Comparison of ENCODE assay signal across 9 cellular contexts in genomic region chr19:49128545-49129237, GRCh38. TPM values are rescaled to one million over a fixed set of nuclear protein-coding genes. Genes with fewer than 3 reads are reported as not detected.
DNase-seq lines count a peak whose midpoint lies in the region; ATAC-seq, FAIRE-seq and TF ChIP-seq lines count a peak whose summit lies in the region.
"Had no signal": no experiment of that assay in that cellular context is flagged by ENCODE, and none has a peak within 500 bp of the region (broad histone marks: within the 10 kb centered on the region; RNA-seq: fewer than 3 reads in every experiment).

No MANE protein-coding gene starts in this region.

- H3K27me3 Mint-ChIP-seq in IgD-negative memory B cell (peaks cover 2% of the 10 kb centered on the region), naive B cell (peaks cover 0 to 20% (median 17%) of the 10 kb centered on the region in 3 donors)

- peaks cover 4% of the 10 kb centered on the region; the same call in 1 of the 2 replicates for H3K4me1 ChIP-seq in BE2C
- peaks cover 3% of the 10 kb centered on the region; the same call in 1 of the 2 replicates for H3K4me1 ChIP-seq in GM12878 (ENCODE audit: control insufficient read depth, insufficient read depth, low read length)

- peak overlapping the region; percentile 13 to 91 (median 60) for H3K4me3 Mint-ChIP-seq in IgD-negative memory B cell
- peak overlapping the region in 7 of 8 donors; percentile 72 to 91 (median 87) for H3K4me3 Mint-ChIP-seq in naive B cell

- H3K36me3 Mint-ChIP-seq in IgD-negative memory B cell (no peaks in the 10 kb centered on the region), naive B cell (no peaks in the 10 kb centered on the region)

- peak overlapping the region; percentile 52; the same call in 1 of the 2 replicates for H3K4me2 ChIP-seq in GM12878 (ENCODE audit: control insufficient read depth, insufficient read depth)

- no peak for TF ChIP-seq EP300 in GM12878 (IDR thresholded peaks at IDR 0.05; ENCODE audit: borderline replicate concordance in 1 of 2, control insufficient read depth in 1 of 2, low read depth in 2 of 2, low read length in 2 of 2)

- H3K9ac ChIP-seq in GM12878 (ENCODE audit: control insufficient read depth, insufficient read depth, low read length) = no peak overlapping the region

- H3K4me1 Mint-ChIP-seq in IgD-negative memory B cell = peaks cover 0 to 12% (median 4%) of the 10 kb centered on the region in 3 donors
- peaks cover 21 to 29% (median 23%) of the 10 kb centered on the region in 3 donors for H3K4me1 Mint-ChIP-seq in naive B cell

- H3K27me3 ChIP-seq in BE2C = no peaks in the 10 kb centered on the region
- no peaks in the 10 kb centered on the region for H3K27me3 ChIP-seq in GM12878 (replicated peaks in 1 of 2; ENCODE audit: control insufficient read depth in 2 of 2, insufficient read depth in 2 of 2, low read length in 1 of 2)

- SMC1A ChIA-PET in GM12878 (lab: Charles Lee; ENCODE audit: uncharacterized antibody, unreplicated experiment) = interaction anchor here (0.8 kb wide), 1 partner anchor 31 kb away, joined by 3 read pairs; no protein-coding TSS in a partner anchor

- H3K27ac Mint-ChIP-seq in IgD-negative memory B cell (peak overlapping the region in 1 of 3 donors; percentile 68), naive B cell (peak overlapping the region in 4 of 6 donors; percentile 17 to 94 (median 80))

- H3K79me2 ChIP-seq in GM12878 (ENCODE audit: control insufficient read depth, insufficient read depth, low read length) = no peaks in the 10 kb centered on the region

- no peak for TF ChIP-seq POLR2A in GM12878 (IDR thresholded peaks at IDR 0.05; ENCODE audit: low read depth, low read length)

- RAD21 ChIA-PET in GM12878 (lab: Charles Lee; ENCODE audit: unreplicated experiment) = interaction anchor here (1.0 to 1.4 kb wide), 3 partner anchors 14 to 80 kb away, joined by 3 to 7 read pairs (median 4); partner anchors contain the start of gene LIN7B

- 71% methylated on average over 14 of the region's 15 CpGs for WGBS in GM12878 (ENCODE audit: insufficient coverage, insufficient replicate concordance, low lambda C conversion rate, missing lambda C conversion rate)

- DNase-seq in BE2C (no peak), GM12878 (ENCODE audit: low read depth, low spot score) (no peak), naive B cell (no peak), foreskin fibroblast (no peak), mucosa of gallbladder (ENCODE audit: low spot score) (no peak)

- H3K4me3 ChIP-seq in BE2C (ENCODE audit: low read depth, low read length) = peak overlapping the region; percentile 47
- no peak overlapping the region for H3K4me3 ChIP-seq in GM12878
- no peak overlapping the region for H3K4me3 ChIP-seq in foreskin fibroblast (ENCODE audit: low read depth in 1 of 2, low read length in 2 of 2)

- H3K9me3 Mint-ChIP-seq in IgD-negative memory B cell = peaks cover 0 to 2% (median 0%) of the 10 kb centered on the region in 3 donors
- H3K9me3 Mint-ChIP-seq in naive B cell = peaks cover 0 to 8% (median 0%) of the 10 kb centered on the region in 7 donors

- no peaks in the 10 kb centered on the region for H4K20me1 ChIP-seq in GM12878 (ENCODE audit: control insufficient read depth, insufficient read depth)

- POLR2A ChIA-PET in GM12878 (lab: Charles Lee) = no interaction called here

- ATAC-seq in GM12878 (no peak), naive B cell (ENCODE audit: low read depth in 2 of 2) (no peak), GM18873 (IDR thresholded peaks at IDR 0.05; ENCODE audit: low FRiP score, unreplicated experiment) (no peak), HG02759 (IDR thresholded peaks at IDR 0.05; ENCODE audit: unreplicated experiment) (no peak)

- no peak overlapping the region for H3K27ac ChIP-seq in GM12878 (ENCODE audit: control insufficient read depth, insufficient read depth)

- peak overlapping the region; percentile 7; the same call in 1 of the 2 replicates for H2AFZ ChIP-seq in GM12878 (ENCODE audit: control insufficient read depth, low read depth, low read length)

- peak; percentile 23 for FAIRE-seq in GM12878 (lab: Jason Lieb, UNC)

- CTCF ChIA-PET in GM12878 (lab: Yijun Ruan, JAX) = interaction anchor here (0.6 to 2.2 kb wide), 6 partner anchors 14 to 135 kb away, joined by 3 to 13 read pairs (median 4); partner anchors contain the start of genes GYS1, LIN7B and RUVBL2

- TF ChIP-seq CTCF in BE2C (IDR thresholded peaks at IDR 0.05; ENCODE audit: low read depth, low read length) (no peak), GM12878 (IDR thresholded peaks at IDR 0.05 in 2 of 3, conservative IDR thresholded peaks at IDR 0.05 in 1 of 3; ENCODE audit: control insufficient read depth in 2 of 3, extremely low read depth in 1 of 3, insufficient read depth in 1 of 3, low read depth in 3 of 3, low read length in 3 of 3) (no peak), foreskin fibroblast (IDR thresholded peaks at IDR 0.05; ENCODE audit: low read depth, low read length) (no peak)

- H3K36me3 ChIP-seq in BE2C (peaks cover 18% of the 10 kb centered on the region), GM12878 (ENCODE audit: control insufficient read depth in 2 of 2, insufficient read depth in 2 of 2, low read length in 1 of 2) (no peaks in the 10 kb centered on the region; a peak in 1 of 4 replicates)

- no peak for TF ChIP-seq RAD21 in GM12878 (IDR thresholded peaks at IDR 0.05; ENCODE audit: insufficient read depth, low read depth, low read length)

- H3K9me3 ChIP-seq in BE2C (no peaks in the 10 kb centered on the region), GM12878 (replicated peaks; ENCODE audit: control insufficient read depth, insufficient read depth, low read length) (no peaks in the 10 kb centered on the region; the same call in 2 of the 3 replicates)

- in situ Hi-C loops in GM12878 (cut with MboI) = no loop called here

- intact Hi-C loops in GM12878 (cut with micrococcal nuclease; ENCODE audit: unreplicated experiment) = no loop called here

- no TSS peak for BruUV-seq in GM12878 (replicated peaks; lab: Mats Ljungman, UMichigan)

RNA-seq across cellular contexts. Expression of gene PPFIA3, which starts 9.3 kb away (rescaled TPM):
- 44.4 TPM for polyA plus RNA-seq in BE2C (2012; ENCODE audit: insufficient read depth, insufficient read length, low read depth)
- polyA plus RNA-seq in IgD-negative memory B cell (not detected), GM12878 (2011; rRNA removed) (0.71 and 0.79 TPM in 2 replicates), GM12878 (2014; fragmentation: Illumina TruSeq; extraction: Trizol) (0.21 TPM in 1 of 2 replicates, not detected in the other), GM12878 (2014; fragmentation: Nextera tagmentation; extraction: Ambion mirVana) (not detected), GM12878 (2014; rRNA removed) (0.62 and 1.3 TPM in 2 replicates), GM12878 (2016; fragmentation: Nextera tagmentation; extraction: Ambion mirVana) (under 1 TPM in 1 of 2 experiments, not detected in 1; 0.11 TPM), naive B cell (ENCODE audit: low read depth in 6 of 6) (under 1 TPM in 2 of 6 donors, not detected in 4; 0.23 to 0.26 TPM)
- 3.5 and 5.8 TPM in 2 replicates for total RNA-seq in GM12878 (2013; cell fraction: nucleolus; rRNA removed)
- total RNA-seq in GM12878 (2014; rRNA removed) (0.73 and 0.87 TPM in 2 replicates), GM12878 (2014; rRNA removed; fragmentation: Illumina TruSeq; extraction: Trizol) (0.40 and 0.60 TPM in 2 replicates), GM12878 (2021) (1.3 and 1.7 TPM in 2 replicates), mucosa of gallbladder (9.7 TPM)
- polyA plus RNA-seq in GM12878 (2011; ENCODE audit: low read depth) = 0.41 TPM
- polyA plus RNA-seq in GM12878 (2011; cell fraction: cytosol; rRNA removed) = 0.81 and 1.2 TPM in 2 replicates
- polyA plus RNA-seq in GM12878 (2011; cell fraction: nucleus; rRNA removed) = 6.1 and 6.5 TPM in 2 replicates
- 0.69 and 1.0 TPM in 2 replicates for polyA plus RNA-seq in GM12878 (2012)
- 1.0 and 1.4 TPM in 2 replicates for polyA minus RNA-seq in GM12878 (2011; rRNA and poly(A)+ RNA removed)
- polyA minus RNA-seq in GM12878 (2011; cell fraction: cytosol; rRNA and poly(A)+ RNA removed) = 0.52 and 1.3 TPM in 2 replicates
- 1.2 and 3.8 TPM in 2 replicates for polyA minus RNA-seq in GM12878 (2011; cell fraction: nucleus; rRNA and poly(A)+ RNA removed)

RNA-seq across cellular contexts. Expression of gene C19orf73, which starts 9.7 kb away (rescaled TPM):
- 1.3 TPM for polyA plus RNA-seq in BE2C (2012; ENCODE audit: insufficient read depth, insufficient read length, low read depth)
- polyA plus RNA-seq in IgD-negative memory B cell (2.6 TPM), GM12878 (2011; rRNA removed) (0.29 and 0.54 TPM in 2 replicates), GM12878 (2014; fragmentation: Illumina TruSeq; extraction: Trizol) (0.65 TPM in 1 of 2 replicates, not detected in the other), GM12878 (2014; fragmentation: Nextera tagmentation; extraction: Ambion mirVana) (under 1 TPM; 0.20 to 0.69 TPM), GM12878 (2014; rRNA removed) (1.0 and 2.1 TPM in 2 replicates), GM12878 (2016; fragmentation: Nextera tagmentation; extraction: Ambion mirVana) (1 to 10 TPM; 1.6 to 2.0 TPM), naive B cell (ENCODE audit: low read depth in 6 of 6) (1 to 10 TPM; 2.8 to 6.3 (median 5.8) TPM)
- 0.69 and 1.2 TPM in 2 replicates for total RNA-seq in GM12878 (2013; cell fraction: nucleolus; rRNA removed)
- total RNA-seq in GM12878 (2014; rRNA removed) (0.98 and 1.2 TPM in 2 replicates), GM12878 (2014; rRNA removed; fragmentation: Illumina TruSeq; extraction: Trizol) (0.49 and 0.60 TPM in 2 replicates), GM12878 (2021) (0.74 and 0.90 TPM in 2 replicates), mucosa of gallbladder (2.7 TPM)
- polyA plus RNA-seq in GM12878 (2011; ENCODE audit: low read depth) = not detected
- 1.4 and 2.0 TPM in 2 replicates for polyA plus RNA-seq in GM12878 (2011; cell fraction: cytosol; rRNA removed)
- polyA plus RNA-seq in GM12878 (2011; cell fraction: nucleus; rRNA removed) = 2.3 and 3.4 TPM in 2 replicates
- polyA plus RNA-seq in GM12878 (2012) = 0.51 and 0.55 TPM in 2 replicates
- 0.66 and 3.6 TPM in 2 replicates for polyA minus RNA-seq in GM12878 (2011; rRNA and poly(A)+ RNA removed)
- polyA minus RNA-seq in GM12878 (2011; cell fraction: cytosol; rRNA and poly(A)+ RNA removed) = not detected in 2 replicates
- polyA minus RNA-seq in GM12878 (2011; cell fraction: nucleus; rRNA and poly(A)+ RNA removed) = 2.7 and 4.1 TPM in 2 replicates
- total RNA-seq: mesenteric fat pad had no signal

RNA-seq across cellular contexts. Expression of gene LIN7B, which starts 14.5 kb away (rescaled TPM):
- polyA plus RNA-seq in BE2C (2012; ENCODE audit: insufficient read depth, insufficient read length, low read depth) = 22.0 TPM
- polyA plus RNA-seq in IgD-negative memory B cell = 8.3 TPM
- total RNA-seq in GM12878 (2013; cell fraction: nucleolus; rRNA removed) = 0.67 TPM in 1 of 2 replicates, not detected in the other
- total RNA-seq in GM12878 (2014; rRNA removed) = 1.5 and 1.9 TPM in 2 replicates
- 0.63 and 1.1 TPM in 2 replicates for total RNA-seq in GM12878 (2014; rRNA removed; fragmentation: Illumina TruSeq; extraction: Trizol)
- 1.8 and 2.9 TPM in 2 replicates for total RNA-seq in GM12878 (2021)
- polyA plus RNA-seq in GM12878 (2011; ENCODE audit: low read depth) = not detected
- polyA plus RNA-seq in GM12878 (2011; rRNA removed) = 0.50 and 0.88 TPM in 2 replicates
- 1.2 and 1.8 TPM in 2 replicates for polyA plus RNA-seq in GM12878 (2011; cell fraction: cytosol; rRNA removed)
- polyA plus RNA-seq in GM12878 (2011; cell fraction: nucleus; rRNA removed) = 2.2 and 4.1 TPM in 2 replicates
- 1.4 and 1.5 TPM in 2 replicates for polyA plus RNA-seq in GM12878 (2012)
- not detected in 2 replicates for polyA plus RNA-seq in GM12878 (2014; fragmentation: Illumina TruSeq; extraction: Trizol)
- polyA plus RNA-seq in GM12878 (2014; fragmentation: Nextera tagmentation; extraction: Ambion mirVana) = under 1 TPM in 1 of 2 experiments, not detected in 1; 0.15 TPM
- 2.6 and 3.2 TPM in 2 replicates for polyA plus RNA-seq in GM12878 (2014; rRNA removed)
- 1 to 10 TPM; 3.0 to 3.5 TPM for polyA plus RNA-seq in GM12878 (2016; fragmentation: Nextera tagmentation; extraction: Ambion mirVana)
- polyA minus RNA-seq in GM12878 (2011; rRNA and poly(A)+ RNA removed) = 0.67 and 0.80 TPM in 2 replicates
- 4.3 TPM in 1 of 2 replicates, not detected in the other for polyA minus RNA-seq in GM12878 (2011; cell fraction: cytosol; rRNA and poly(A)+ RNA removed)
- polyA minus RNA-seq in GM12878 (2011; cell fraction: nucleus; rRNA and poly(A)+ RNA removed) = 0.77 and 1.8 TPM in 2 replicates
- polyA plus RNA-seq in naive B cell (ENCODE audit: low read depth in 6 of 6) = 1 to 10 TPM in 5 of 6 donors, not detected in 1; 2.8 to 5.0 (median 3.5) TPM
- total RNA-seq in mucosa of gallbladder = 6.8 TPM

RNA-seq across cellular contexts. Expression of gene HRC, which starts 26.5 kb away (rescaled TPM):
- polyA plus RNA-seq in BE2C (2012; ENCODE audit: insufficient read depth, insufficient read length, low read depth) = 0.22 TPM
- polyA plus RNA-seq in IgD-negative memory B cell (not detected), GM12878 (2011; rRNA removed) (not detected in 2 replicates), GM12878 (2014; fragmentation: Illumina TruSeq; extraction: Trizol) (not detected in 2 replicates), GM12878 (2014; fragmentation: Nextera tagmentation; extraction: Ambion mirVana) (not detected), GM12878 (2014; rRNA removed) (not detected in 2 replicates), GM12878 (2016; fragmentation: Nextera tagmentation; extraction: Ambion mirVana) (under 1 TPM in 1 of 2 experiments, not detected in 1; 0.10 TPM), naive B cell (ENCODE audit: low read depth in 6 of 6) (not detected)
- total RNA-seq in GM12878 (2013; cell fraction: nucleolus; rRNA removed) = not detected in 2 replicates
- total RNA-seq in GM12878 (2014; rRNA removed) (not detected in 2 replicates), GM12878 (2014; rRNA removed; fragmentation: Illumina TruSeq; extraction: Trizol) (not detected in 2 replicates), GM12878 (2021) (not detected in 2 replicates), mucosa of gallbladder (2.1 TPM)
- polyA plus RNA-seq in GM12878 (2011; ENCODE audit: low read depth) = not detected
- not detected in 2 replicates for polyA plus RNA-seq in GM12878 (2011; cell fraction: cytosol; rRNA removed)
- polyA plus RNA-seq in GM12878 (2011; cell fraction: nucleus; rRNA removed) = not detected in 2 replicates
- not detected in 2 replicates for polyA plus RNA-seq in GM12878 (2012)
- polyA minus RNA-seq in GM12878 (2011; rRNA and poly(A)+ RNA removed) = not detected in 2 replicates
- not detected in 2 replicates for polyA minus RNA-seq in GM12878 (2011; cell fraction: cytosol; rRNA and poly(A)+ RNA removed)
- not detected in 2 replicates for polyA minus RNA-seq in GM12878 (2011; cell fraction: nucleus; rRNA and poly(A)+ RNA removed)

RNA-seq across cellular contexts. Expression of gene TRPM4, which starts 28.9 kb away (rescaled TPM):
- 4.1 TPM for polyA plus RNA-seq in BE2C (2012; ENCODE audit: insufficient read depth, insufficient read length, low read depth)
- polyA plus RNA-seq in IgD-negative memory B cell = not detected
- not detected in 2 replicates for total RNA-seq in GM12878 (2013; cell fraction: nucleolus; rRNA removed)
- 0.54 TPM in 1 of 2 replicates, not detected in the other for total RNA-seq in GM12878 (2014; rRNA removed)
- total RNA-seq in GM12878 (2014; rRNA removed; fragmentation: Illumina TruSeq; extraction: Trizol) = not detected in 2 replicates
- 0.10 and 0.32 TPM in 2 replicates for total RNA-seq in GM12878 (2021)
- not detected for polyA plus RNA-seq in GM12878 (2011; ENCODE audit: low read depth)
- 0.14 TPM in 1 of 2 replicates, not detected in the other for polyA plus RNA-seq in GM12878 (2011; rRNA removed)
- polyA plus RNA-seq in GM12878 (2011; cell fraction: cytosol; rRNA removed) = not detected in 2 replicates
- polyA plus RNA-seq in GM12878 (2011; cell fraction: nucleus; rRNA removed) = 0.04 TPM in 1 of 2 replicates, not detected in the other
- polyA plus RNA-seq in GM12878 (2012) = 0.03 TPM in 1 of 2 replicates, not detected in the other
- not detected in 2 replicates for polyA plus RNA-seq in GM12878 (2014; fragmentation: Illumina TruSeq; extraction: Trizol)
- polyA plus RNA-seq in GM12878 (2014; fragmentation: Nextera tagmentation; extraction: Ambion mirVana) = not detected
- 0.64 TPM in 1 of 2 replicates, not detected in the other for polyA plus RNA-seq in GM12878 (2014; rRNA removed)
- under 1 TPM in 1 of 2 experiments, not detected in 1; 0.15 TPM for polyA plus RNA-seq in GM12878 (2016; fragmentation: Nextera tagmentation; extraction: Ambion mirVana)
- not detected in 2 replicates for polyA minus RNA-seq in GM12878 (2011; rRNA and poly(A)+ RNA removed)
- polyA minus RNA-seq in GM12878 (2011; cell fraction: cytosol; rRNA and poly(A)+ RNA removed) = not detected in 2 replicates
- polyA minus RNA-seq in GM12878 (2011; cell fraction: nucleus; rRNA and poly(A)+ RNA removed) = not detected in 2 replicates
- polyA plus RNA-seq in naive B cell (ENCODE audit: low read depth in 6 of 6) = under 1 TPM in 1 of 6 donors, not detected in 5; 0.45 TPM
- 145 TPM for total RNA-seq in mucosa of gallbladder
